12 cellular contexts compared by ENCODE assay signal in genomic region chr20:50020283-50020682, GRCh38. TPM values are rescaled to one million over a fixed set of nuclear protein-coding genes. Genes with fewer than 3 reads are reported as not detected.
DNase-seq lines count a peak whose midpoint lies in the region; ATAC-seq and TF ChIP-seq lines count a peak whose summit lies in the region.
"Had no signal": no experiment of that assay in that cellular context is flagged by ENCODE, and none has a peak within 500 bp of the region (broad histone marks: within the 10 kb centered on the region; RNA-seq: fewer than 3 reads in every experiment).

No MANE protein-coding gene starts in this region.

- H3K27me3 ChIP-seq in foreskin keratinocyte = no peaks in the 10 kb centered on the region

- H3K36me3 Mint-ChIP-seq in HFFc6 (ENCODE audit: low read depth) = no peaks in the 10 kb centered on the region
- H3K36me3 Mint-ChIP-seq: CD8-positive, alpha-beta memory T cell had no signal

- peaks cover 12% of the 10 kb centered on the region for H3K4me1 ChIP-seq in foreskin keratinocyte

- in situ Hi-C loops in GM13976 (cut with MboI; ENCODE audit: low sequenced_read_pairs, unreplicated experiment) = no loop called here

- no peak overlapping the region for H3K27ac ChIP-seq in foreskin keratinocyte

- H3K27me3 Mint-ChIP-seq in HFFc6 (ENCODE audit: insufficient read depth) = peaks cover 6% of the 10 kb centered on the region; the same call in 1 of the 2 replicates

- no peak for TF ChIP-seq CTCF in HFFc6 (IDR thresholded peaks at IDR 0.05)
- TF ChIP-seq CTCF in foreskin keratinocyte (conservative IDR thresholded peaks at IDR 0.05) = no peak
- TF ChIP-seq CTCF in GM13976 (IDR thresholded peaks at IDR 0.05; ENCODE audit: borderline replicate concordance, control extremely low read depth, extremely low read depth, insufficient read depth, missing control alignments) = no peak

- peaks cover 13% of the 10 kb centered on the region for H3K4me1 Mint-ChIP-seq in HFFc6 (ENCODE audit: low read depth)
- H3K4me1 Mint-ChIP-seq: CD8-positive, alpha-beta memory T cell had no signal

- peak overlapping the region; percentile 5; the same call in 1 of the 2 replicates for H3K27ac Mint-ChIP-seq in HFFc6
- H3K27ac Mint-ChIP-seq: activated B cell treated with CpG ODN at 0.5 μM for 24 hours had no signal

- DNase-seq in AG08396 (ENCODE audit: low spot score) = peak; percentile 53
- DNase-seq in HFFc6 = peak; percentile 36
- DNase-seq in SKM-1 (lab: John Stamatoyannopoulos, UW; ENCODE audit: unreplicated experiment) = peak; percentile 60
- peak; percentile 31 to 60 for DNase-seq in foreskin keratinocyte
- no peak for DNase-seq in GM13976 (ENCODE audit: low spot score)
- no peak for DNase-seq in stimulated activated CD4-positive, alpha-beta T cell treated with anti-CD3 and anti-CD28 coated beads, Interleukin-4, amount 100 ng/mL, for 24 hours
- no peak for DNase-seq in NCI-H526 (lab: John Stamatoyannopoulos, UW)
- DNase-seq: activated B cell treated with CpG ODN at 0.5 μM for 24 hours; activated naive CD4-positive, alpha-beta T cell; CD8-positive, alpha-beta memory T cell; mucosa of descending colon had no signal

- ATAC-seq in foreskin keratinocyte = peak; percentile 78
- no peak for ATAC-seq in HG03521 (IDR thresholded peaks at IDR 0.05; ENCODE audit: unreplicated experiment)
- ATAC-seq: mucosa of descending colon had no signal

- H3K4me3 Mint-ChIP-seq in HFFc6 = no peak overlapping the region
- H3K4me3 Mint-ChIP-seq: activated B cell treated with CpG ODN at 0.5 μM for 24 hours; CD8-positive, alpha-beta memory T cell had no signal

- H3K9me3 Mint-ChIP-seq in HFFc6 = no peaks in the 10 kb centered on the region
- H3K9me3 Mint-ChIP-seq: activated B cell treated with CpG ODN at 0.5 μM for 24 hours; CD8-positive, alpha-beta memory T cell had no signal

RNA-seq across cellular contexts. Expression of gene SNAI1, which starts 37.5 kb away (rescaled TPM):
- 1 to 10 TPM; 4.7 to 6.8 (median 5.2) TPM for total RNA-seq in HFFc6 (2021; fragmentation: NEBNext Ultra II Directional; extraction: Animal tissue kit (Norgen Biotek cat#: 25700))
- 0.04 TPM in 1 of 2 replicates, not detected in the other for total RNA-seq in foreskin keratinocyte
- polyA plus RNA-seq in foreskin keratinocyte = 0.04 TPM in 1 of 2 replicates, not detected in the other

Comparison
In these comparisons a context has a peak if more than half of its experiments do, and no peak if none do; other contexts are left out.
1. DNase-seq: peak in AG08396 (single experiment), HFFc6 (single experiment), SKM-1 (single experiment) and foreskin keratinocyte (2 of 2); none in GM13976 (single experiment), stimulated activated CD4-positive, alpha-beta T cell treated with anti-CD3 and anti-CD28 coated beads, Interleukin-4, amount 100 ng/mL, for 24 hours (single experiment) and NCI-H526 (0 of 2).